Comparison of ENCODE assay signal across 9 cellular contexts in genomic region chr6:35293681-35294080, GRCh38.
"Had no signal": no experiment of that assay in that cellular context is flagged by ENCODE, and none has a peak within 500 bp of the region (broad histone marks: within the 10 kb centered on the region; RNA-seq: fewer than 3 reads in every experiment).

No MANE protein-coding gene starts in this region.

- H3K9me3 ChIP-seq: Peyer's patch, SJCRH30 had no signal

- DNase-seq: NCI-H1048, NCI-H1436 treated with DMSO at 0.1 percent for 48 hours, NCI-H1694, NCI-H446 treated with DMSO at 0.1 percent for 48 hours had no signal

- H3K9ac ChIP-seq: KMS-11 had no signal

- H3K27me3 ChIP-seq: Peyer's patch, SJCRH30 had no signal

- H3K27ac ChIP-seq: KMS-11, PC-9, Peyer's patch, SJCRH30 had no signal

- H3K36me3 ChIP-seq: SJCRH30 had no signal

- H3K4me3 ChIP-seq: K562, PC-9, Peyer's patch, SJCRH30 had no signal

- H3K4me2 ChIP-seq: KMS-11, PC-9 had no signal
